In genomic region chr4:146916479-146917076, GRCh38 we compare ENCODE assay signal across 9 cellular contexts. TPM values are rescaled to one million over a fixed set of nuclear protein-coding genes. Genes with fewer than 3 reads are reported as not detected.
DNase-seq lines count a peak whose midpoint lies in the region; ATAC-seq lines count a peak whose summit lies in the region.
"Had no signal": no experiment of that assay in that cellular context is flagged by ENCODE, and none has a peak within 500 bp of the region (broad histone marks: within the 10 kb centered on the region; RNA-seq: fewer than 3 reads in every experiment).

No MANE protein-coding gene starts in this region.

- H3K79me2 ChIP-seq in mesendoderm (ENCODE audit: control insufficient read depth, insufficient read depth, low read length): no peaks in the 10 kb centered on the region

- H3K56ac ChIP-seq in mesendoderm (ENCODE audit: low read length): no peak overlapping the region

- no peak overlapping the region for H2BK15ac ChIP-seq in mesendoderm (replicated peaks; ENCODE audit: low read depth)

- peak; percentile 59 for ATAC-seq in GM21723 (IDR thresholded peaks at IDR 0.05; ENCODE audit: unreplicated experiment)
- no peak for ATAC-seq in HG02763 (IDR thresholded peaks at IDR 0.05; ENCODE audit: unreplicated experiment)
- no peak for ATAC-seq in HG02759 (IDR thresholded peaks at IDR 0.05; ENCODE audit: unreplicated experiment)

- H3K4me3 ChIP-seq in mesendoderm (ENCODE audit: low read length): no peak overlapping the region

- no peaks in the 10 kb centered on the region for H3K79me1 ChIP-seq in mesendoderm (ENCODE audit: low read length)

- no peak overlapping the region for H2AK5ac ChIP-seq in mesendoderm (ENCODE audit: low read length)

- no peak overlapping the region for H3K9ac ChIP-seq in mesendoderm (ENCODE audit: low read length)

- no peaks in the 10 kb centered on the region for H3K36me3 ChIP-seq in mesendoderm (ENCODE audit: control insufficient read depth, insufficient read depth, low read length)

- no peak overlapping the region for H4K5ac ChIP-seq in mesendoderm (ENCODE audit: low read length)

- no peaks in the 10 kb centered on the region for H3K4me1 ChIP-seq in mesendoderm (ENCODE audit: control insufficient read depth, low read depth, low read length)

- no peak overlapping the region for H3K18ac ChIP-seq in mesendoderm (ENCODE audit: low read length)

- H3K27ac ChIP-seq in mesendoderm (ENCODE audit: low read depth, low read length): no peak overlapping the region

- no peak overlapping the region for H4K8ac ChIP-seq in mesendoderm (ENCODE audit: low read depth, low read length)

- DNase-seq in EH (ENCODE audit: low read depth) (peak; percentile 55), NCI-H69 (lab: John Stamatoyannopoulos, UW) (peak; percentile 26), cerebellar cortex (ENCODE audit: low spot score) (peak; percentile 29), mesendoderm (peak; percentile 37), occipital lobe (lab: John Stamatoyannopoulos, UW) (no peak)

- no peak overlapping the region for H3K23ac ChIP-seq in mesendoderm (ENCODE audit: low read length)

- no peak overlapping the region for H3K4ac ChIP-seq in mesendoderm (ENCODE audit: low read depth, low read length)

- no peaks in the 10 kb centered on the region for H3K27me3 ChIP-seq in mesendoderm (ENCODE audit: insufficient read depth, low read length, poor library complexity)

- H2BK5ac ChIP-seq in mesendoderm (ENCODE audit: low read length): no peak overlapping the region

- no peak overlapping the region for H3K4me2 ChIP-seq in mesendoderm (ENCODE audit: low read length)

- no peak overlapping the region for H2BK120ac ChIP-seq in mesendoderm (ENCODE audit: low read depth, low read length)

RNA-seq across cellular contexts. Expression of gene TTC29, which starts 29.1 kb away (rescaled TPM):
- polyA plus RNA-seq in mesendoderm (2013, experiment 1 of 2): 0.87 TPM
- 0.73 TPM for polyA plus RNA-seq in mesendoderm (2013, experiment 2 of 2)
- total RNA-seq in occipital lobe: 0.78 TPM
- total RNA-seq: activated CD8-positive, alpha-beta memory T cell treated with anti-CD3 and anti-CD28 coated beads for 36 hours had no signal
